Comparison of ENCODE assay signal across 8 cellular contexts in genomic region chr4:73067971-73068394, GRCh38. TPM values are rescaled to one million over a fixed set of nuclear protein-coding genes. Genes with fewer than 3 reads are reported as not detected.
DNase-seq lines count a peak whose midpoint lies in the region; ATAC-seq and TF ChIP-seq lines count a peak whose summit lies in the region.

No MANE protein-coding gene starts in this region.

- no peak for DNase-seq in NT2/D1 (ENCODE audit: low read depth, low spot score)
- DNase-seq in dermis blood vessel endothelial cell, result peak; percentile 34
- no peak for DNase-seq in neural crest cell (ENCODE audit: low read depth, low spot score)
- DNase-seq in cerebellum (ENCODE audit: low spot score), result no peak

- H3K4me3 ChIP-seq in DOHH2 (ENCODE audit: low read length) (peak overlapping the region; percentile 85), NT2/D1 (ENCODE audit: insufficient read length, low read depth) (peak overlapping the region; percentile 92)

- peak overlapping the region; percentile 99 for H3K27ac Mint-ChIP-seq in neural crest cell (ENCODE audit: unreplicated experiment)

- no peaks in the 10 kb centered on the region for H3K9me2 ChIP-seq in DOHH2 (replicated peaks; ENCODE audit: control insufficient read depth, low read length)

- H3F3A ChIP-seq in DOHH2 (ENCODE audit: control insufficient read depth, insufficient read depth), result peaks cover 37% of the 10 kb centered on the region

- ATAC-seq in GM18909 (IDR thresholded peaks at IDR 0.05; ENCODE audit: poor library complexity, unreplicated experiment), result no peak
- ATAC-seq in HG03045 (IDR thresholded peaks at IDR 0.05; ENCODE audit: unreplicated experiment), result no peak
- ATAC-seq in GM19324 (IDR thresholded peaks at IDR 0.05; ENCODE audit: low FRiP score, unreplicated experiment), result no peak

- no peaks in the 10 kb centered on the region for H4K20me1 ChIP-seq in DOHH2 (ENCODE audit: control insufficient read depth, insufficient read depth, low read depth, low read length)

- peaks cover 25% of the 10 kb centered on the region for H3K4me1 ChIP-seq in DOHH2 (ENCODE audit: control insufficient read depth, low read length)
- no peaks in the 10 kb centered on the region for H3K4me1 ChIP-seq in NT2/D1 (ENCODE audit: insufficient read depth, insufficient read length)

- H3K4me1 Mint-ChIP-seq in neural crest cell, result peaks cover 24% of the 10 kb centered on the region

- no peaks in the 10 kb centered on the region for H3K9me3 ChIP-seq in DOHH2 (ENCODE audit: control insufficient read depth, insufficient read depth, low read length)
- no peaks in the 10 kb centered on the region for H3K9me3 ChIP-seq in NT2/D1 (ENCODE audit: insufficient read depth, low read length)

- H3K36me3 Mint-ChIP-seq in neural crest cell (ENCODE audit: low read depth), result peaks cover 7% of the 10 kb centered on the region

- TF ChIP-seq CTCF in DOHH2 (IDR thresholded peaks at IDR 0.05; ENCODE audit: low read depth, low read length, poor library complexity, severe bottlenecking) (no peak), neural crest cell (conservative IDR thresholded peaks at IDR 0.05) (no peak)

- H3K27me3 ChIP-seq in DOHH2 (ENCODE audit: control insufficient read depth, low read length) (no peaks in the 10 kb centered on the region), NT2/D1 (ENCODE audit: insufficient read depth, insufficient read length) (no peaks in the 10 kb centered on the region)

- H3K9ac ChIP-seq in NT2/D1 (ENCODE audit: insufficient read length, low read depth), result peak overlapping the region; percentile 98

- H3K27ac ChIP-seq in DOHH2 (ENCODE audit: low read depth, low read length), result peak overlapping the region; percentile 94

- H3K4me3 Mint-ChIP-seq in neural crest cell, result peak overlapping the region; percentile 88

- H3K36me3 ChIP-seq in DOHH2 (ENCODE audit: control insufficient read depth, low read length), result peaks cover 48% of the 10 kb centered on the region
- H3K36me3 ChIP-seq in NT2/D1 (ENCODE audit: insufficient read depth, insufficient read length, low read length), result peaks cover 10% of the 10 kb centered on the region

- peaks cover 49% of the 10 kb centered on the region for H3K79me2 ChIP-seq in DOHH2 (ENCODE audit: control insufficient read depth, low read length)

- peaks cover 3% of the 10 kb centered on the region for H3K27me3 Mint-ChIP-seq in neural crest cell (ENCODE audit: low read depth)

- peak overlapping the region; percentile 76 for H3K4me2 ChIP-seq in DOHH2 (ENCODE audit: low read length)

- H3K9me3 Mint-ChIP-seq in neural crest cell, result no peaks in the 10 kb centered on the region

RNA-seq across cellular contexts. Expression of gene COX18, which starts 1.5 kb away (rescaled TPM):
- total RNA-seq in dermis blood vessel endothelial cell (10.2 and 22.9 TPM in 2 replicates), neural crest cell (20.1 and 20.4 TPM in 2 replicates), cerebellum (15.9 TPM)
